Comparison of ENCODE assay signal across 13 cellular contexts in genomic region chr18:42781298-42781815, GRCh38.
"Had no signal": no experiment of that assay in that cellular context is flagged by ENCODE, and none has a peak within 500 bp of the region (broad histone marks: within the 10 kb centered on the region; RNA-seq: fewer than 3 reads in every experiment).

No MANE protein-coding gene starts in this region.

- H3K4me1 Mint-ChIP-seq: activated naive CD4-positive, alpha-beta T cell treated with anti-CD3 and anti-CD28 coated beads, Interleukin-2, amount 50 U/mL, for 24 hours; central memory CD8-positive, alpha-beta T cell; stimulated activated memory B cell treated with anti-CD40 and anti-IgM and Interleukin-4, amounts not matched to agents 10 μg/mL and 1 μg/mL and 100 μg/mL, for 72 hours had no signal

- H3K36me3 Mint-ChIP-seq: activated naive CD4-positive, alpha-beta T cell treated with anti-CD3 and anti-CD28 coated beads, Interleukin-2, amount 50 U/mL, for 24 hours; stimulated activated memory B cell treated with anti-CD40 and anti-IgM and Interleukin-4, amounts not matched to agents 10 μg/mL and 1 μg/mL and 100 μg/mL, for 72 hours had no signal

- DNase-seq: activated CD4-positive, alpha-beta T cell treated with anti-CD3 and anti-CD28 coated beads, Interleukin-2, amount 50 U/mL, for 1 hour; activated T-cell treated with anti-CD3 and anti-CD28 coated beads for 4 hours; effector memory CD4-positive, alpha-beta T cell; gastrocnemius medialis; left lung; nucleus accumbens; right cardiac atrium; stimulated activated CD4-positive, alpha-beta T cell treated with anti-CD3 and anti-CD28 coated beads, Interleukin-1b, Interleukin-23, amount 100 ng/mL, for 48 hours; tibial artery had no signal

- H3K4me3 ChIP-seq: gastrocnemius medialis, left lung, smooth muscle cell, tibial artery had no signal

- H3K27me3 ChIP-seq: gastrocnemius medialis, left lung, tibial artery had no signal

- H3K9me3 Mint-ChIP-seq: stimulated activated memory B cell treated with anti-CD40 and anti-IgM and Interleukin-4, amounts not matched to agents 10 μg/mL and 1 μg/mL and 100 μg/mL, for 72 hours had no signal

- H3K4me3 Mint-ChIP-seq: activated naive CD4-positive, alpha-beta T cell treated with anti-CD3 and anti-CD28 coated beads, Interleukin-2, amount 50 U/mL, for 24 hours; central memory CD8-positive, alpha-beta T cell; stimulated activated memory B cell treated with anti-CD40 and anti-IgM and Interleukin-4, amounts not matched to agents 10 μg/mL and 1 μg/mL and 100 μg/mL, for 72 hours had no signal

- H3K27me3 Mint-ChIP-seq: activated naive CD4-positive, alpha-beta T cell treated with anti-CD3 and anti-CD28 coated beads, Interleukin-2, amount 50 U/mL, for 24 hours; central memory CD8-positive, alpha-beta T cell; stimulated activated memory B cell treated with anti-CD40 and anti-IgM and Interleukin-4, amounts not matched to agents 10 μg/mL and 1 μg/mL and 100 μg/mL, for 72 hours had no signal

- H3K36me3 ChIP-seq: gastrocnemius medialis, left lung, tibial artery had no signal

- H3K4me1 ChIP-seq: gastrocnemius medialis, left lung, tibial artery had no signal

- H3K9me3 ChIP-seq: gastrocnemius medialis, left lung, tibial artery had no signal

- H3K27ac Mint-ChIP-seq: activated naive CD4-positive, alpha-beta T cell treated with anti-CD3 and anti-CD28 coated beads, Interleukin-2, amount 50 U/mL, for 24 hours; stimulated activated memory B cell treated with anti-CD40 and anti-IgM and Interleukin-4, amounts not matched to agents 10 μg/mL and 1 μg/mL and 100 μg/mL, for 72 hours had no signal
